In the genomic region with DNA sequence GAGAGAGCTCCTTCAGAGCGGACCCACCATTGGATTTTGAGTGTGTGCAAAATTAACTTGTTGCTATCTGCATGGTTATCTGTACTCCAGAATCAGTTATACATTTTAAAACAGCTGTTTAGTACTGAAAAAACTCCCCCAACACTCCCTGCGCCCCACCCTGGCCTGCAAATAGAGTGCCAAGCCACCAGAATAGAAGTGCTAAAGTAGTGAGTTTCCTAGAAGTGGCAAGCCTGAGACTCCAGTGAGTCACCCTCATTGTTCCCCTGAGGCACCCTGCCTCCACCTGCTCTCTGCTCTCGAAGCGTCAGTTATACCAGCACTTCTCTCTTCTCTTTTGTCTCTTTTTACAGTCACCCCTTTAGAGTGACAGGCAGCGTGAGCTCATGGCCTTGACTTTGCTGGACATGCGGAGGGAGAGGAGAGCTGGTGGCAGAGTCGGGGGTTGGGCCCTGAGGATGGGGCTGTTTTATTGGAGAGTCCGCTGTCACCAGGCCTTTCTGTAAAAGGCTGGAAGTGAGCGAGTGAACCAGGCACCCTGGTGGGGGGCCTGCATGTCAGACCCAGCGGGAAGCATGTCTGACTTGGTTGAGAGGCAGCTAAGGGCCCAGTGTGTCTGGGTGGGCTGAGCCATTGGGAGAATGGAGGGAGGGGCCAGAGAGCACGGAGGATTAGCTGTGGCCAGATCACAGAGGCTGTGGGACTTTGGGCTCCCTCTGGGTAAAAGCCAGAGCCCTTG, we compare ENCODE assay signal across 1 cellular context.
TF ChIP-seq lines count a peak whose summit lies in the region.

No MANE protein-coding gene starts in this region.

TF ChIP-seq in GM12878, 131 proteins besides CTCF, POLR2A, EP300 and RAD21 (continues in another document):
- TF ChIP-seq HCFC1 (IDR thresholded peaks at IDR 0.05; ENCODE audit: low read length) (no peak), ZNF217 (IDR thresholded peaks at IDR 0.05) (no peak), DPF2 (IDR thresholded peaks at IDR 0.05) (no peak), ZBED1 (IDR thresholded peaks at IDR 0.05; ENCODE audit: borderline replicate concordance) (no peak), SUZ12 (IDR thresholded peaks at IDR 0.05; ENCODE audit: unreplicated experiment) (no peak), ZNF274 (IDR thresholded peaks at IDR 0.05; ENCODE audit: insufficient read depth, insufficient read length) (no peak), TCF3 (IDR thresholded peaks at IDR 0.05; ENCODE audit: borderline replicate concordance, insufficient read depth, low read depth, low read length) (peak; percentile 46; the same call in 1 of the 2 replicates), GABPA (IDR thresholded peaks at IDR 0.05; ENCODE audit: low read depth) (no peak), BHLHE40 (IDR thresholded peaks at IDR 0.05; ENCODE audit: borderline replicate concordance in 1 of 2, low read depth in 2 of 2, low read length in 1 of 2) (peak; percentile 55 to 67; a peak in 2 of 4 replicates), ESRRA (IDR thresholded peaks at IDR 0.05; ENCODE audit: low read length) (no peak), NR2F1 (conservative IDR thresholded peaks at IDR 0.05) (no peak), CREB1 (IDR thresholded peaks at IDR 0.05; ENCODE audit: low read depth) (peak; percentile 22; the same call in 1 of the 2 replicates), EZH2 (IDR thresholded peaks at IDR 0.05; ENCODE audit: borderline replicate concordance, control insufficient read depth, low read depth, low read length) (no peak), JUNB (IDR thresholded peaks at IDR 0.05) (peak; percentile 51), NBN (IDR thresholded peaks at IDR 0.05) (peak; percentile 46; the same call in 1 of the 2 replicates), STAT1 (conservative IDR thresholded peaks at IDR 0.05) (no peak), MEF2A (IDR thresholded peaks at IDR 0.05; ENCODE audit: insufficient read depth, low read depth, low read length) (0 out of 2 replicates have a peak, but pooled peaks have one; percentile 62), HDAC2 (IDR thresholded peaks at IDR 0.05) (no peak), MYC (IDR thresholded peaks at IDR 0.05; ENCODE audit: insufficient read depth, insufficient read length, insufficient replicate concordance, low read length, severe bottlenecking) (no peak), RFX5 (IDR thresholded peaks at IDR 0.05; ENCODE audit: low read depth, low read length) (no peak), SPI1 (IDR thresholded peaks at IDR 0.05; ENCODE audit: borderline replicate concordance, insufficient read depth, low read depth, low read length) (peak; percentile 48; the same call in 1 of the 2 replicates), ZSCAN29 (IDR thresholded peaks at IDR 0.05) (no peak)
- TF ChIP-seq, protein P1, sequence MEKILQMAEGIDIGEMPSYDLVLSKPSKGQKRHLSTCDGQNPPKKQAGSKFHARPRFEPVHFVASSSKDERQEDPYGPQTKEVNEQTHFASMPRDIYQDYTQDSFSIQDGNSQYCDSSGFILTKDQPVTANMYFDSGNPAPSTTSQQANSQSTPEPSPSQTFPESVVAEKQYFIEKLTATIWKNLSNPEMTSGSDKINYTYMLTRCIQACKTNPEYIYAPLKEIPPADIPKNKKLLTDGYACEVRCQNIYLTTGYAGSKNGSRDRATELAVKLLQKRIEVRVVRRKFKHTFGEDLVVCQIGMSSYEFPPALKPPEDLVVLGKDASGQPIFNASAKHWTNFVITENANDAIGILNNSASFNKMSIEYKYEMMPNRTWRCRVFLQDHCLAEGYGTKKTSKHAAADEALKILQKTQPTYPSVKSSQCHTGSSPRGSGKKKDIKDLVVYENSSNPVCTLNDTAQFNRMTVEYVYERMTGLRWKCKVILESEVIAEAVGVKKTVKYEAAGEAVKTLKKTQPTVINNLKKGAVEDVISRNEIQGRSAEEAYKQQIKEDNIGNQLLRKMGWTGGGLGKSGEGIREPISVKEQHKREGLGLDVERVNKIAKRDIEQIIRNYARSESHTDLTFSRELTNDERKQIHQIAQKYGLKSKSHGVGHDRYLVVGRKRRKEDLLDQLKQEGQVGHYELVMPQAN (conservative IDR thresholded peaks at IDR 0.05), result no peak
- TF ChIP-seq, protein P2, sequence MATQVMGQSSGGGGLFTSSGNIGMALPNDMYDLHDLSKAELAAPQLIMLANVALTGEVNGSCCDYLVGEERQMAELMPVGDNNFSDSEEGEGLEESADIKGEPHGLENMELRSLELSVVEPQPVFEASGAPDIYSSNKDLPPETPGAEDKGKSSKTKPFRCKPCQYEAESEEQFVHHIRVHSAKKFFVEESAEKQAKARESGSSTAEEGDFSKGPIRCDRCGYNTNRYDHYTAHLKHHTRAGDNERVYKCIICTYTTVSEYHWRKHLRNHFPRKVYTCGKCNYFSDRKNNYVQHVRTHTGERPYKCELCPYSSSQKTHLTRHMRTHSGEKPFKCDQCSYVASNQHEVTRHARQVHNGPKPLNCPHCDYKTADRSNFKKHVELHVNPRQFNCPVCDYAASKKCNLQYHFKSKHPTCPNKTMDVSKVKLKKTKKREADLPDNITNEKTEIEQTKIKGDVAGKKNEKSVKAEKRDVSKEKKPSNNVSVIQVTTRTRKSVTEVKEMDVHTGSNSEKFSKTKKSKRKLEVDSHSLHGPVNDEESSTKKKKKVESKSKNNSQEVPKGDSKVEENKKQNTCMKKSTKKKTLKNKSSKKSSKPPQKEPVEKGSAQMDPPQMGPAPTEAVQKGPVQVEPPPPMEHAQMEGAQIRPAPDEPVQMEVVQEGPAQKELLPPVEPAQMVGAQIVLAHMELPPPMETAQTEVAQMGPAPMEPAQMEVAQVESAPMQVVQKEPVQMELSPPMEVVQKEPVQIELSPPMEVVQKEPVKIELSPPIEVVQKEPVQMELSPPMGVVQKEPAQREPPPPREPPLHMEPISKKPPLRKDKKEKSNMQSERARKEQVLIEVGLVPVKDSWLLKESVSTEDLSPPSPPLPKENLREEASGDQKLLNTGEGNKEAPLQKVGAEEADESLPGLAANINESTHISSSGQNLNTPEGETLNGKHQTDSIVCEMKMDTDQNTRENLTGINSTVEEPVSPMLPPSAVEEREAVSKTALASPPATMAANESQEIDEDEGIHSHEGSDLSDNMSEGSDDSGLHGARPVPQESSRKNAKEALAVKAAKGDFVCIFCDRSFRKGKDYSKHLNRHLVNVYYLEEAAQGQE (IDR thresholded peaks at IDR 0.05; ENCODE audit: low read depth, low read length), result no peak
- TF ChIP-seq, protein P3, sequence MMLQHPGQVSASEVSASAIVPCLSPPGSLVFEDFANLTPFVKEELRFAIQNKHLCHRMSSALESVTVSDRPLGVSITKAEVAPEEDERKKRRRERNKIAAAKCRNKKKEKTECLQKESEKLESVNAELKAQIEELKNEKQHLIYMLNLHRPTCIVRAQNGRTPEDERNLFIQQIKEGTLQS (IDR thresholded peaks at IDR 0.05; ENCODE audit: borderline replicate concordance, extremely low read depth, low read depth, low read length), result no peak
- TF ChIP-seq, protein P4, sequence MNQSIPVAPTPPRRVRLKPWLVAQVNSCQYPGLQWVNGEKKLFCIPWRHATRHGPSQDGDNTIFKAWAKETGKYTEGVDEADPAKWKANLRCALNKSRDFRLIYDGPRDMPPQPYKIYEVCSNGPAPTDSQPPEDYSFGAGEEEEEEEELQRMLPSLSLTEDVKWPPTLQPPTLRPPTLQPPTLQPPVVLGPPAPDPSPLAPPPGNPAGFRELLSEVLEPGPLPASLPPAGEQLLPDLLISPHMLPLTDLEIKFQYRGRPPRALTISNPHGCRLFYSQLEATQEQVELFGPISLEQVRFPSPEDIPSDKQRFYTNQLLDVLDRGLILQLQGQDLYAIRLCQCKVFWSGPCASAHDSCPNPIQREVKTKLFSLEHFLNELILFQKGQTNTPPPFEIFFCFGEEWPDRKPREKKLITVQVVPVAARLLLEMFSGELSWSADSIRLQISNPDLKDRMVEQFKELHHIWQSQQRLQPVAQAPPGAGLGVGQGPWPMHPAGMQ (IDR thresholded peaks at IDR 0.05; ENCODE audit: borderline replicate concordance), result no peak
- TF ChIP-seq, protein P5, sequence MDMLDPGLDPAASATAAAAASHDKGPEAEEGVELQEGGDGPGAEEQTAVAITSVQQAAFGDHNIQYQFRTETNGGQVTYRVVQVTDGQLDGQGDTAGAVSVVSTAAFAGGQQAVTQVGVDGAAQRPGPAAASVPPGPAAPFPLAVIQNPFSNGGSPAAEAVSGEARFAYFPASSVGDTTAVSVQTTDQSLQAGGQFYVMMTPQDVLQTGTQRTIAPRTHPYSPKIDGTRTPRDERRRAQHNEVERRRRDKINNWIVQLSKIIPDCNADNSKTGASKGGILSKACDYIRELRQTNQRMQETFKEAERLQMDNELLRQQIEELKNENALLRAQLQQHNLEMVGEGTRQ (IDR thresholded peaks at IDR 0.05; ENCODE audit: borderline replicate concordance, low read depth, low read length), result no peak
- TF ChIP-seq, protein P6, sequence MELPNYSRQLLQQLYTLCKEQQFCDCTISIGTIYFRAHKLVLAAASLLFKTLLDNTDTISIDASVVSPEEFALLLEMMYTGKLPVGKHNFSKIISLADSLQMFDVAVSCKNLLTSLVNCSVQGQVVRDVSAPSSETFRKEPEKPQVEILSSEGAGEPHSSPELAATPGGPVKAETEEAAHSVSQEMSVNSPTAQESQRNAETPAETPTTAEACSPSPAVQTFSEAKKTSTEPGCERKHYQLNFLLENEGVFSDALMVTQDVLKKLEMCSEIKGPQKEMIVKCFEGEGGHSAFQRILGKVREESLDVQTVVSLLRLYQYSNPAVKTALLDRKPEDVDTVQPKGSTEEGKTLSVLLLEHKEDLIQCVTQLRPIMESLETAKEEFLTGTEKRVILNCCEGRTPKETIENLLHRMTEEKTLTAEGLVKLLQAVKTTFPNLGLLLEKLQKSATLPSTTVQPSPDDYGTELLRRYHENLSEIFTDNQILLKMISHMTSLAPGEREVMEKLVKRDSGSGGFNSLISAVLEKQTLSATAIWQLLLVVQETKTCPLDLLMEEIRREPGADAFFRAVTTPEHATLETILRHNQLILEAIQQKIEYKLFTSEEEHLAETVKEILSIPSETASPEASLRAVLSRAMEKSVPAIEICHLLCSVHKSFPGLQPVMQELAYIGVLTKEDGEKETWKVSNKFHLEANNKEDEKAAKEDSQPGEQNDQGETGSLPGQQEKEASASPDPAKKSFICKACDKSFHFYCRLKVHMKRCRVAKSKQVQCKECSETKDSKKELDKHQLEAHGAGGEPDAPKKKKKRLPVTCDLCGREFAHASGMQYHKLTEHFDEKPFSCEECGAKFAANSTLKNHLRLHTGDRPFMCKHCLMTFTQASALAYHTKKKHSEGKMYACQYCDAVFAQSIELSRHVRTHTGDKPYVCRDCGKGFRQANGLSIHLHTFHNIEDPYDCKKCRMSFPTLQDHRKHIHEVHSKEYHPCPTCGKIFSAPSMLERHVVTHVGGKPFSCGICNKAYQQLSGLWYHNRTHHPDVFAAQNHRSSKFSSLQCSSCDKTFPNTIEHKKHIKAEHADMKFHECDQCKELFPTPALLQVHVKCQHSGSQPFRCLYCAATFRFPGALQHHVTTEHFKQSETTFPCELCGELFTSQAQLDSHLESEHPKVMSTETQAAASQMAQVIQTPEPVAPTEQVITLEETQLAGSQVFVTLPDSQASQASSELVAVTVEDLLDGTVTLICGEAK (IDR thresholded peaks at IDR 0.05; ENCODE audit: borderline replicate concordance), result no peak
- TF ChIP-seq, protein P7, sequence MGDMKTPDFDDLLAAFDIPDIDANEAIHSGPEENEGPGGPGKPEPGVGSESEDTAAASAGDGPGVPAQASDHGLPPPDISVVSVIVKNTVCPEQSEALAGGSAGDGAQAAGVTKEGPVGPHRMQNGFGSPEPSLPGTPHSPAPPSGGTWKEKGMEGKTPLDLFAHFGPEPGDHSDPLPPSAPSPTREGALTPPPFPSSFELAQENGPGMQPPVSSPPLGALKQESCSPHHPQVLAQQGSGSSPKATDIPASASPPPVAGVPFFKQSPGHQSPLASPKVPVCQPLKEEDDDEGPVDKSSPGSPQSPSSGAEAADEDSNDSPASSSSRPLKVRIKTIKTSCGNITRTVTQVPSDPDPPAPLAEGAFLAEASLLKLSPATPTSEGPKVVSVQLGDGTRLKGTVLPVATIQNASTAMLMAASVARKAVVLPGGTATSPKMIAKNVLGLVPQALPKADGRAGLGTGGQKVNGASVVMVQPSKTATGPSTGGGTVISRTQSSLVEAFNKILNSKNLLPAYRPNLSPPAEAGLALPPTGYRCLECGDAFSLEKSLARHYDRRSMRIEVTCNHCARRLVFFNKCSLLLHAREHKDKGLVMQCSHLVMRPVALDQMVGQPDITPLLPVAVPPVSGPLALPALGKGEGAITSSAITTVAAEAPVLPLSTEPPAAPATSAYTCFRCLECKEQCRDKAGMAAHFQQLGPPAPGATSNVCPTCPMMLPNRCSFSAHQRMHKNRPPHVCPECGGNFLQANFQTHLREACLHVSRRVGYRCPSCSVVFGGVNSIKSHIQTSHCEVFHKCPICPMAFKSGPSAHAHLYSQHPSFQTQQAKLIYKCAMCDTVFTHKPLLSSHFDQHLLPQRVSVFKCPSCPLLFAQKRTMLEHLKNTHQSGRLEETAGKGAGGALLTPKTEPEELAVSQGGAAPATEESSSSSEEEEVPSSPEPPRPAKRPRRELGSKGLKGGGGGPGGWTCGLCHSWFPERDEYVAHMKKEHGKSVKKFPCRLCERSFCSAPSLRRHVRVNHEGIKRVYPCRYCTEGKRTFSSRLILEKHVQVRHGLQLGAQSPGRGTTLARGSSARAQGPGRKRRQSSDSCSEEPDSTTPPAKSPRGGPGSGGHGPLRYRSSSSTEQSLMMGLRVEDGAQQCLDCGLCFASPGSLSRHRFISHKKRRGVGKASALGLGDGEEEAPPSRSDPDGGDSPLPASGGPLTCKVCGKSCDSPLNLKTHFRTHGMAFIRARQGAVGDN (IDR thresholded peaks at IDR 0.05), result peak; percentile 98
- TF ChIP-seq, protein P8, sequence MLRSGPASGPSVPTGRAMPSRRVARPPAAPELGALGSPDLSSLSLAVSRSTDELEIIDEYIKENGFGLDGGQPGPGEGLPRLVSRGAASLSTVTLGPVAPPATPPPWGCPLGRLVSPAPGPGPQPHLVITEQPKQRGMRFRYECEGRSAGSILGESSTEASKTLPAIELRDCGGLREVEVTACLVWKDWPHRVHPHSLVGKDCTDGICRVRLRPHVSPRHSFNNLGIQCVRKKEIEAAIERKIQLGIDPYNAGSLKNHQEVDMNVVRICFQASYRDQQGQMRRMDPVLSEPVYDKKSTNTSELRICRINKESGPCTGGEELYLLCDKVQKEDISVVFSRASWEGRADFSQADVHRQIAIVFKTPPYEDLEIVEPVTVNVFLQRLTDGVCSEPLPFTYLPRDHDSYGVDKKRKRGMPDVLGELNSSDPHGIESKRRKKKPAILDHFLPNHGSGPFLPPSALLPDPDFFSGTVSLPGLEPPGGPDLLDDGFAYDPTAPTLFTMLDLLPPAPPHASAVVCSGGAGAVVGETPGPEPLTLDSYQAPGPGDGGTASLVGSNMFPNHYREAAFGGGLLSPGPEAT (IDR thresholded peaks at IDR 0.05; ENCODE audit: low read depth), result peak; percentile 44; the same call in 1 of the 2 replicates
- TF ChIP-seq, protein P9, sequence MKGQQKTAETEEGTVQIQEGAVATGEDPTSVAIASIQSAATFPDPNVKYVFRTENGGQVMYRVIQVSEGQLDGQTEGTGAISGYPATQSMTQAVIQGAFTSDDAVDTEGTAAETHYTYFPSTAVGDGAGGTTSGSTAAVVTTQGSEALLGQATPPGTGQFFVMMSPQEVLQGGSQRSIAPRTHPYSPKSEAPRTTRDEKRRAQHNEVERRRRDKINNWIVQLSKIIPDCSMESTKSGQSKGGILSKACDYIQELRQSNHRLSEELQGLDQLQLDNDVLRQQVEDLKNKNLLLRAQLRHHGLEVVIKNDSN (IDR thresholded peaks at IDR 0.05; ENCODE audit: borderline replicate concordance, extremely low read length, insufficient read depth, low read depth, low read length), result no peak
- TF ChIP-seq, protein P10, sequence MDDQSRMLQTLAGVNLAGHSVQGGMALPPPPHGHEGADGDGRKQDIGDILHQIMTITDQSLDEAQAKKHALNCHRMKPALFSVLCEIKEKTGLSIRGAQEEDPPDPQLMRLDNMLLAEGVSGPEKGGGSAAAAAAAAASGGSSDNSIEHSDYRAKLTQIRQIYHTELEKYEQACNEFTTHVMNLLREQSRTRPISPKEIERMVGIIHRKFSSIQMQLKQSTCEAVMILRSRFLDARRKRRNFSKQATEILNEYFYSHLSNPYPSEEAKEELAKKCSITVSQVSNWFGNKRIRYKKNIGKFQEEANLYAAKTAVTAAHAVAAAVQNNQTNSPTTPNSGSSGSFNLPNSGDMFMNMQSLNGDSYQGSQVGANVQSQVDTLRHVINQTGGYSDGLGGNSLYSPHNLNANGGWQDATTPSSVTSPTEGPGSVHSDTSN (IDR thresholded peaks at IDR 0.05; ENCODE audit: insufficient replicate concordance, low read depth, low read length), result peak; percentile 78
